Comparison of ENCODE assay signal across 9 cellular contexts in genomic region chr16:2195316-2196161, GRCh38. TPM values are rescaled to one million over a fixed set of nuclear protein-coding genes. Genes with fewer than 3 reads are reported as not detected.
DNase-seq lines count a peak whose midpoint lies in the region; ATAC-seq, FAIRE-seq and TF ChIP-seq lines count a peak whose summit lies in the region.
"Had no signal": no experiment of that assay in that cellular context is flagged by ENCODE, and none has a peak within 500 bp of the region (broad histone marks: within the 10 kb centered on the region; RNA-seq: fewer than 3 reads in every experiment).

No MANE protein-coding gene starts in this region.

- H3K27ac ChIP-seq in cardiac muscle cell (no peak overlapping the region), HepG2 (ENCODE audit: extremely low read length, insufficient read depth, low read length) (no peak overlapping the region)

- in situ Hi-C loops in HepG2 (cut with HindIII; ENCODE audit: extremely low pct_ligation_motif_present, low pct_unique_long_range_greater_than_20kb): no loop called here

- H4K20me1 ChIP-seq in HepG2 (ENCODE audit: insufficient read depth, low read length): no peaks in the 10 kb centered on the region

- H3K9ac ChIP-seq in adipocyte (ENCODE audit: low read length) (no peak overlapping the region), HepG2 (ENCODE audit: insufficient read depth, low read depth, low read length) (peak overlapping the region; percentile 44; the same call in 1 of the 2 replicates)

- no peak overlapping the region for H3K27ac Mint-ChIP-seq in type B pancreatic cell

- DNase-seq in cardiac muscle cell (ENCODE audit: low read depth in 1 of 2, low spot score in 1 of 2): no peak
- DNase-seq in cardiac septum (ENCODE audit: low spot score): no peak
- peak; percentile 5 for DNase-seq in adipocyte (ENCODE audit: low read depth)
- DNase-seq in HepG2 (ENCODE audit: low spot score): no peak
- DNase-seq in type B pancreatic cell (ENCODE audit: extremely low spot score, unreplicated experiment): no peak
- DNase-seq: posterior cingulate gyrus had no signal

- peak overlapping the region; percentile 80 for H3K4me3 ChIP-seq in cardiac muscle cell
- no peak overlapping the region for H3K4me3 ChIP-seq in adipocyte (ENCODE audit: low read length)
- peak overlapping the region; percentile 53 to 66 (median 53) for H3K4me3 ChIP-seq in HepG2 (replicated peaks in 1 of 3; ENCODE audit: insufficient read depth in 1 of 3, low read depth in 2 of 3, low read length in 3 of 3)

- peaks cover 29% of the 10 kb centered on the region for H3K27me3 ChIP-seq in cardiac muscle cell
- H3K27me3 ChIP-seq in adipocyte (replicated peaks; ENCODE audit: control insufficient read depth, insufficient read depth, low read length): peaks cover 54% of the 10 kb centered on the region
- H3K27me3 ChIP-seq in HepG2 (ENCODE audit: control insufficient read depth in 1 of 2, insufficient read depth in 2 of 2, low read length in 2 of 2): peaks cover 2 to 39% of the 10 kb centered on the region in 2 experiments; a peak in 3 of 5 replicates

- POLR2A ChIA-PET in HepG2 (lab: Yijun Ruan, JAX): interaction anchor here (0.6 to 2.9 kb wide), 10 partner anchors 9 to 56 kb away, joined by 3 to 19 read pairs (median 4); partner anchors contain the start of genes E4F1, ECI1, PGP and TRAF7

- CTCF ChIA-PET in HepG2 (lab: Yijun Ruan, JAX; ENCODE audit: low intra/inter-chr PET ratio, low total read pairs): interaction anchor here (1.6 kb wide), 1 partner anchor 56 kb away, joined by 6 read pairs; the partner anchor contains the start of gene ECI1

- TF ChIP-seq EP300 in HepG2 (IDR thresholded peaks at IDR 0.05; ENCODE audit: low read depth in 2 of 2, low read length in 2 of 2): no peak
- no peak for TF ChIP-seq EP300 in HepG2 (CRISPR knock-in tag; IDR thresholded peaks at IDR 0.05; ENCODE audit: borderline replicate concordance)

- WGBS in HepG2 (ENCODE audit: low lambda C conversion rate): no CpG with 5 or more reads among the region's 49 CpGs

- intact Hi-C loops in cardiac septum (cut with DNase I): no loop called here
- intact Hi-C loops in HepG2 (cut with micrococcal nuclease; ENCODE audit: unreplicated experiment): loop anchor here (5.0 kb wide), 2 partner anchors 33 to 57 kb away; partner anchors contain the start of gene ECI1

- no TSS peak for BruUV-seq in HepG2 (replicated peaks; lab: Mats Ljungman, UMichigan)

- TF ChIP-seq CTCF in cardiac muscle cell (IDR thresholded peaks at IDR 0.05; ENCODE audit: low read depth, low read length) (no peak), HepG2 (CRISPR knock-in tag; IDR thresholded peaks at IDR 0.05) (no peak), type B pancreatic cell (conservative IDR thresholded peaks at IDR 0.05) (no peak)

- peak overlapping the region; percentile 77 for H3K4me3 Mint-ChIP-seq in type B pancreatic cell

- ATAC-seq in HepG2 (peak; percentile 57), GM21447 (IDR thresholded peaks at IDR 0.05; ENCODE audit: unreplicated experiment) (no peak), GM19397 (IDR thresholded peaks at IDR 0.05; ENCODE audit: unreplicated experiment) (no peak), GM18909 (IDR thresholded peaks at IDR 0.05; ENCODE audit: poor library complexity, unreplicated experiment) (no peak)

- no peaks in the 10 kb centered on the region for H3K9me3 ChIP-seq in cardiac muscle cell (ENCODE audit: low read depth)
- H3K9me3 ChIP-seq in adipocyte (ENCODE audit: control insufficient read depth, low read length): peaks cover 6% of the 10 kb centered on the region
- H3K9me3 ChIP-seq in HepG2 (ENCODE audit: low read length): no peaks in the 10 kb centered on the region

- H3K36me3 Mint-ChIP-seq in type B pancreatic cell: no peaks in the 10 kb centered on the region

- H3K36me3 ChIP-seq in cardiac muscle cell (no peaks in the 10 kb centered on the region), adipocyte (ENCODE audit: control insufficient read depth, insufficient read depth, low read length, severe bottlenecking) (no peaks in the 10 kb centered on the region), HepG2 (replicated peaks in 1 of 2; ENCODE audit: control insufficient read depth in 1 of 2, insufficient read depth in 2 of 2, low read length in 2 of 2) (no peaks in the 10 kb centered on the region)

- peaks cover 26% of the 10 kb centered on the region for H3K27me3 Mint-ChIP-seq in type B pancreatic cell

- H3K4me2 ChIP-seq in HepG2 (ENCODE audit: low read depth, low read length): peak overlapping the region; percentile 71

- no peaks in the 10 kb centered on the region for H3K4me1 Mint-ChIP-seq in type B pancreatic cell (ENCODE audit: unreplicated experiment)

- no peaks in the 10 kb centered on the region for H3K9me3 Mint-ChIP-seq in type B pancreatic cell

- TF ChIP-seq POLR2A in HepG2 (IDR thresholded peaks at IDR 0.05; ENCODE audit: insufficient read depth in 1 of 2, low read depth in 2 of 2, low read length in 2 of 2): no peak

- no peak for TF ChIP-seq RAD21 in HepG2 (CRISPR knock-in tag; IDR thresholded peaks at IDR 0.05)

- no peak for FAIRE-seq in HepG2 (lab: Jason Lieb, UNC)

- H3K4me1 ChIP-seq in cardiac muscle cell (ENCODE audit: low read depth): peaks cover 5% of the 10 kb centered on the region
- no peaks in the 10 kb centered on the region for H3K4me1 ChIP-seq in adipocyte (ENCODE audit: control insufficient read depth, insufficient read depth, low read length)
- peaks cover 59% of the 10 kb centered on the region for H3K4me1 ChIP-seq in HepG2 (ENCODE audit: insufficient read depth, low read length)

- no peak overlapping the region for H2AFZ ChIP-seq in HepG2 (ENCODE audit: low read length)

- no peaks in the 10 kb centered on the region for H3K79me2 ChIP-seq in HepG2 (ENCODE audit: insufficient read depth, low read length)

RNA-seq across cellular contexts. Expression of gene CASKIN1, which starts 0.9 kb away (rescaled TPM):
- total RNA-seq in cardiac muscle cell (15.5 TPM in 2 replicates), cardiac septum (1.2 TPM), HepG2 (2016; rRNA removed; fragmentation: Illumina TruSeq; extraction: Trizol) (1.2 and 1.4 TPM in 2 replicates), type B pancreatic cell (ENCODE audit: low replicate concordance) (2.7 and 6.3 TPM in 2 replicates)
- polyA plus RNA-seq in cardiac muscle cell (14.3 and 15.4 TPM in 2 replicates), HepG2 (2011; rRNA removed) (2.2 and 9.4 TPM in 2 replicates)
- total RNA-seq in HepG2 (2016; cell fraction: cytosol; rRNA removed; fragmentation: Illumina TruSeq; extraction: Trizol; ENCODE audit: low read depth): 0.20 and 2.1 TPM in 2 replicates
- 0.56 and 0.91 TPM in 2 replicates for total RNA-seq in HepG2 (2016; cell fraction: insoluble cytoplasmic fraction; rRNA removed; fragmentation: Illumina TruSeq; extraction: Trizol)
- total RNA-seq in HepG2 (2016; cell fraction: membrane; rRNA removed; fragmentation: Illumina TruSeq; extraction: Trizol): 0.65 and 0.76 TPM in 2 replicates
- 0.65 and 1.9 TPM in 2 replicates for total RNA-seq in HepG2 (2016; cell fraction: nucleus; rRNA removed; fragmentation: Illumina TruSeq; extraction: Trizol)
- polyA plus RNA-seq in HepG2 (2011; cell fraction: cytosol; rRNA removed): 0.65 and 1.0 TPM in 2 replicates
- polyA plus RNA-seq in HepG2 (2011; cell fraction: nucleus; rRNA removed): 13.6 and 21.2 TPM in 2 replicates
- 2.3 and 3.3 TPM in 2 replicates for polyA plus RNA-seq in HepG2 (2012)
- 0.10 TPM in 2 replicates for polyA plus RNA-seq in HepG2 (2016; cell fraction: cytosol; fragmentation: Illumina TruSeq; extraction: Trizol; ENCODE audit: low read depth)
- polyA plus RNA-seq in HepG2 (2016; cell fraction: insoluble cytoplasmic fraction; fragmentation: Illumina TruSeq; extraction: Trizol; ENCODE audit: low read depth): 0.49 and 0.81 TPM in 2 replicates
- 0.34 and 0.36 TPM in 2 replicates for polyA plus RNA-seq in HepG2 (2016; cell fraction: membrane; fragmentation: Illumina TruSeq; extraction: Trizol; ENCODE audit: low read depth)
- polyA plus RNA-seq in HepG2 (2016; cell fraction: nucleus; fragmentation: Illumina TruSeq; extraction: Trizol; ENCODE audit: insufficient read depth, low read depth): 4.1 and 6.3 TPM in 2 replicates
- 4.0 TPM in 1 of 2 replicates, not detected in the other for polyA minus RNA-seq in HepG2 (2011; rRNA and poly(A)+ RNA removed; ENCODE audit: low replicate concordance)
- 0.88 and 1.8 TPM in 2 replicates for polyA minus RNA-seq in HepG2 (2011; cell fraction: cytosol; rRNA and poly(A)+ RNA removed)
- 1.5 and 2.7 TPM in 2 replicates for polyA minus RNA-seq in HepG2 (2011; cell fraction: nucleus; rRNA and poly(A)+ RNA removed)

RNA-seq across cellular contexts. Expression of gene MLST8, which starts 9.7 kb away (rescaled TPM):
- total RNA-seq in cardiac muscle cell (81.4 and 100.0 TPM in 2 replicates), cardiac septum (26.3 TPM), HepG2 (2016; rRNA removed; fragmentation: Illumina TruSeq; extraction: Trizol) (25.2 and 30.8 TPM in 2 replicates), type B pancreatic cell (ENCODE audit: low replicate concordance) (44.9 and 56.8 TPM in 2 replicates)
- polyA plus RNA-seq in cardiac muscle cell (117 and 122 TPM in 2 replicates), HepG2 (2011; rRNA removed) (70.9 and 72.7 TPM in 2 replicates)
- 66.8 and 68.3 TPM in 2 replicates for total RNA-seq in HepG2 (2016; cell fraction: cytosol; rRNA removed; fragmentation: Illumina TruSeq; extraction: Trizol; ENCODE audit: low read depth)
- 24.8 and 34.9 TPM in 2 replicates for total RNA-seq in HepG2 (2016; cell fraction: insoluble cytoplasmic fraction; rRNA removed; fragmentation: Illumina TruSeq; extraction: Trizol)
- total RNA-seq in HepG2 (2016; cell fraction: membrane; rRNA removed; fragmentation: Illumina TruSeq; extraction: Trizol): 73.3 and 82.0 TPM in 2 replicates
- total RNA-seq in HepG2 (2016; cell fraction: nucleus; rRNA removed; fragmentation: Illumina TruSeq; extraction: Trizol): 20.0 and 20.9 TPM in 2 replicates
- 88.3 and 159 TPM in 2 replicates for polyA plus RNA-seq in HepG2 (2011; cell fraction: cytosol; rRNA removed)
- polyA plus RNA-seq in HepG2 (2011; cell fraction: nucleus; rRNA removed): 109 and 133 TPM in 2 replicates
- polyA plus RNA-seq in HepG2 (2012): 26.5 and 34.3 TPM in 2 replicates
- 136 and 139 TPM in 2 replicates for polyA plus RNA-seq in HepG2 (2016; cell fraction: cytosol; fragmentation: Illumina TruSeq; extraction: Trizol; ENCODE audit: low read depth)
- 45.5 and 48.4 TPM in 2 replicates for polyA plus RNA-seq in HepG2 (2016; cell fraction: insoluble cytoplasmic fraction; fragmentation: Illumina TruSeq; extraction: Trizol; ENCODE audit: low read depth)
- polyA plus RNA-seq in HepG2 (2016; cell fraction: membrane; fragmentation: Illumina TruSeq; extraction: Trizol; ENCODE audit: low read depth): 121 and 123 TPM in 2 replicates
- 52.7 and 57.3 TPM in 2 replicates for polyA plus RNA-seq in HepG2 (2016; cell fraction: nucleus; fragmentation: Illumina TruSeq; extraction: Trizol; ENCODE audit: insufficient read depth, low read depth)
- polyA minus RNA-seq in HepG2 (2011; rRNA and poly(A)+ RNA removed; ENCODE audit: low replicate concordance): 111 and 121 TPM in 2 replicates
- polyA minus RNA-seq in HepG2 (2011; cell fraction: cytosol; rRNA and poly(A)+ RNA removed): 30.5 and 31.0 TPM in 2 replicates
- 41.5 and 46.5 TPM in 2 replicates for polyA minus RNA-seq in HepG2 (2011; cell fraction: nucleus; rRNA and poly(A)+ RNA removed)

RNA-seq across cellular contexts. Expression of gene BRICD5, which starts 15.1 kb away (rescaled TPM):
- total RNA-seq in cardiac muscle cell (24.4 and 24.6 TPM in 2 replicates), cardiac septum (7.0 TPM), HepG2 (2016; rRNA removed; fragmentation: Illumina TruSeq; extraction: Trizol) (1.7 and 5.8 TPM in 2 replicates), type B pancreatic cell (ENCODE audit: low replicate concordance) (8.7 and 16.6 TPM in 2 replicates)
- polyA plus RNA-seq in cardiac muscle cell (16.0 and 21.8 TPM in 2 replicates), HepG2 (2011; rRNA removed) (1.6 and 2.0 TPM in 2 replicates)
- total RNA-seq in HepG2 (2016; cell fraction: cytosol; rRNA removed; fragmentation: Illumina TruSeq; extraction: Trizol; ENCODE audit: low read depth): 2.2 and 3.3 TPM in 2 replicates
- 1.6 and 6.3 TPM in 2 replicates for total RNA-seq in HepG2 (2016; cell fraction: insoluble cytoplasmic fraction; rRNA removed; fragmentation: Illumina TruSeq; extraction: Trizol)
- total RNA-seq in HepG2 (2016; cell fraction: membrane; rRNA removed; fragmentation: Illumina TruSeq; extraction: Trizol): 1.4 and 2.7 TPM in 2 replicates
- total RNA-seq in HepG2 (2016; cell fraction: nucleus; rRNA removed; fragmentation: Illumina TruSeq; extraction: Trizol): 5.3 and 6.8 TPM in 2 replicates
- polyA plus RNA-seq in HepG2 (2011; cell fraction: cytosol; rRNA removed): 0.71 and 1.3 TPM in 2 replicates
- 20.0 and 26.3 TPM in 2 replicates for polyA plus RNA-seq in HepG2 (2011; cell fraction: nucleus; rRNA removed)
- polyA plus RNA-seq in HepG2 (2012): 3.3 and 5.8 TPM in 2 replicates
- polyA plus RNA-seq in HepG2 (2016; cell fraction: cytosol; fragmentation: Illumina TruSeq; extraction: Trizol; ENCODE audit: low read depth): 1.9 and 3.4 TPM in 2 replicates
- 1.3 and 2.2 TPM in 2 replicates for polyA plus RNA-seq in HepG2 (2016; cell fraction: insoluble cytoplasmic fraction; fragmentation: Illumina TruSeq; extraction: Trizol; ENCODE audit: low read depth)
- 0.97 and 1.2 TPM in 2 replicates for polyA plus RNA-seq in HepG2 (2016; cell fraction: membrane; fragmentation: Illumina TruSeq; extraction: Trizol; ENCODE audit: low read depth)
- 15.3 and 20.5 TPM in 2 replicates for polyA plus RNA-seq in HepG2 (2016; cell fraction: nucleus; fragmentation: Illumina TruSeq; extraction: Trizol; ENCODE audit: insufficient read depth, low read depth)
- polyA minus RNA-seq in HepG2 (2011; rRNA and poly(A)+ RNA removed; ENCODE audit: low replicate concordance): 0.72 and 4.8 TPM in 2 replicates
- polyA minus RNA-seq in HepG2 (2011; cell fraction: cytosol; rRNA and poly(A)+ RNA removed): 3.1 TPM in 1 of 2 replicates, not detected in the other
- 3.1 and 8.0 TPM in 2 replicates for polyA minus RNA-seq in HepG2 (2011; cell fraction: nucleus; rRNA and poly(A)+ RNA removed)

RNA-seq across cellular contexts. Expression of gene PGP, which starts 19.1 kb away (rescaled TPM):
- total RNA-seq in cardiac muscle cell (43.2 and 61.8 TPM in 2 replicates), cardiac septum (23.4 TPM), HepG2 (2016; rRNA removed; fragmentation: Illumina TruSeq; extraction: Trizol) (15.6 and 18.3 TPM in 2 replicates), type B pancreatic cell (ENCODE audit: low replicate concordance) (16.2 and 25.5 TPM in 2 replicates)
- polyA plus RNA-seq in cardiac muscle cell (41.9 and 57.9 TPM in 2 replicates), HepG2 (2011; rRNA removed) (7.3 and 8.4 TPM in 2 replicates)
- total RNA-seq in HepG2 (2016; cell fraction: cytosol; rRNA removed; fragmentation: Illumina TruSeq; extraction: Trizol; ENCODE audit: low read depth): 17.4 and 22.1 TPM in 2 replicates
- 14.6 and 17.3 TPM in 2 replicates for total RNA-seq in HepG2 (2016; cell fraction: insoluble cytoplasmic fraction; rRNA removed; fragmentation: Illumina TruSeq; extraction: Trizol)
- total RNA-seq in HepG2 (2016; cell fraction: membrane; rRNA removed; fragmentation: Illumina TruSeq; extraction: Trizol): 19.3 and 24.3 TPM in 2 replicates
- total RNA-seq in HepG2 (2016; cell fraction: nucleus; rRNA removed; fragmentation: Illumina TruSeq; extraction: Trizol): 13.5 and 16.4 TPM in 2 replicates
- polyA plus RNA-seq in HepG2 (2011; cell fraction: cytosol; rRNA removed): 4.2 and 9.0 TPM in 2 replicates
- 26.9 and 29.4 TPM in 2 replicates for polyA plus RNA-seq in HepG2 (2011; cell fraction: nucleus; rRNA removed)
- 5.8 and 6.7 TPM in 2 replicates for polyA plus RNA-seq in HepG2 (2012)
- polyA plus RNA-seq in HepG2 (2016; cell fraction: cytosol; fragmentation: Illumina TruSeq; extraction: Trizol; ENCODE audit: low read depth): 28.2 and 33.1 TPM in 2 replicates
- 21.0 and 21.9 TPM in 2 replicates for polyA plus RNA-seq in HepG2 (2016; cell fraction: insoluble cytoplasmic fraction; fragmentation: Illumina TruSeq; extraction: Trizol; ENCODE audit: low read depth)
- polyA plus RNA-seq in HepG2 (2016; cell fraction: membrane; fragmentation: Illumina TruSeq; extraction: Trizol; ENCODE audit: low read depth): 24.1 and 25.1 TPM in 2 replicates
- polyA plus RNA-seq in HepG2 (2016; cell fraction: nucleus; fragmentation: Illumina TruSeq; extraction: Trizol; ENCODE audit: insufficient read depth, low read depth): 37.7 and 42.5 TPM in 2 replicates
- polyA minus RNA-seq in HepG2 (2011; rRNA and poly(A)+ RNA removed; ENCODE audit: low replicate concordance): 7.8 and 25.3 TPM in 2 replicates
- polyA minus RNA-seq in HepG2 (2011; cell fraction: cytosol; rRNA and poly(A)+ RNA removed): 3.1 and 4.7 TPM in 2 replicates
- 6.1 and 8.8 TPM in 2 replicates for polyA minus RNA-seq in HepG2 (2011; cell fraction: nucleus; rRNA and poly(A)+ RNA removed)

RNA-seq across cellular contexts. Expression of gene E4F1, which starts 27.9 kb away (rescaled TPM):
- total RNA-seq in cardiac muscle cell: 48.1 and 55.4 TPM in 2 replicates
- 27.7 and 28.3 TPM in 2 replicates for polyA plus RNA-seq in cardiac muscle cell
- total RNA-seq in cardiac septum: 13.7 TPM
- total RNA-seq in HepG2 (2016; rRNA removed; fragmentation: Illumina TruSeq; extraction: Trizol): 10.3 and 19.5 TPM in 2 replicates
- 6.9 and 8.8 TPM in 2 replicates for total RNA-seq in HepG2 (2016; cell fraction: cytosol; rRNA removed; fragmentation: Illumina TruSeq; extraction: Trizol; ENCODE audit: low read depth)
- 8.9 and 20.8 TPM in 2 replicates for total RNA-seq in HepG2 (2016; cell fraction: insoluble cytoplasmic fraction; rRNA removed; fragmentation: Illumina TruSeq; extraction: Trizol)
- total RNA-seq in HepG2 (2016; cell fraction: membrane; rRNA removed; fragmentation: Illumina TruSeq; extraction: Trizol): 6.0 TPM in 2 replicates
- total RNA-seq in HepG2 (2016; cell fraction: nucleus; rRNA removed; fragmentation: Illumina TruSeq; extraction: Trizol): 24.2 and 28.6 TPM in 2 replicates
- 13.8 and 17.2 TPM in 2 replicates for polyA plus RNA-seq in HepG2 (2011; rRNA removed)
- 6.1 and 10.8 TPM in 2 replicates for polyA plus RNA-seq in HepG2 (2011; cell fraction: cytosol; rRNA removed)
- 151 and 202 TPM in 2 replicates for polyA plus RNA-seq in HepG2 (2011; cell fraction: nucleus; rRNA removed)
- polyA plus RNA-seq in HepG2 (2012): 6.8 and 6.9 TPM in 2 replicates
- polyA plus RNA-seq in HepG2 (2016; cell fraction: cytosol; fragmentation: Illumina TruSeq; extraction: Trizol; ENCODE audit: low read depth): 3.5 and 3.6 TPM in 2 replicates
- polyA plus RNA-seq in HepG2 (2016; cell fraction: insoluble cytoplasmic fraction; fragmentation: Illumina TruSeq; extraction: Trizol; ENCODE audit: low read depth): 8.4 and 9.9 TPM in 2 replicates
- polyA plus RNA-seq in HepG2 (2016; cell fraction: membrane; fragmentation: Illumina TruSeq; extraction: Trizol; ENCODE audit: low read depth): 4.8 and 5.0 TPM in 2 replicates
- 55.1 and 57.6 TPM in 2 replicates for polyA plus RNA-seq in HepG2 (2016; cell fraction: nucleus; fragmentation: Illumina TruSeq; extraction: Trizol; ENCODE audit: insufficient read depth, low read depth)
- polyA minus RNA-seq in HepG2 (2011; rRNA and poly(A)+ RNA removed; ENCODE audit: low replicate concordance): 14.4 and 15.9 TPM in 2 replicates
- 6.6 and 9.1 TPM in 2 replicates for polyA minus RNA-seq in HepG2 (2011; cell fraction: cytosol; rRNA and poly(A)+ RNA removed)
- 18.3 and 20.5 TPM in 2 replicates for polyA minus RNA-seq in HepG2 (2011; cell fraction: nucleus; rRNA and poly(A)+ RNA removed)
- total RNA-seq in type B pancreatic cell (ENCODE audit: low replicate concordance): 24.9 and 30.4 TPM in 2 replicates
